Comparison of ENCODE assay signal across 11 cellular contexts in genomic region chr16:85123891-85124635, GRCh38. TPM values are rescaled to one million over a fixed set of nuclear protein-coding genes. Genes with fewer than 3 reads are reported as not detected.
DNase-seq lines count a peak whose midpoint lies in the region; ATAC-seq, FAIRE-seq and TF ChIP-seq lines count a peak whose summit lies in the region.
"Had no signal": no experiment of that assay in that cellular context is flagged by ENCODE, and none has a peak within 500 bp of the region (broad histone marks: within the 10 kb centered on the region; RNA-seq: fewer than 3 reads in every experiment).

No MANE protein-coding gene starts in this region.

- no peaks in the 10 kb centered on the region for H3K79me2 ChIP-seq in astrocyte (ENCODE audit: insufficient read depth, low read length)

- FAIRE-seq in astrocyte (lab: Jason Lieb, UNC) = no peak

- H3K36me3 ChIP-seq in astrocyte (ENCODE audit: insufficient read depth, low read length) = no peaks in the 10 kb centered on the region
- H3K36me3 ChIP-seq: WERI-Rb-1 had no signal

- no peak for TF ChIP-seq CTCF in astrocyte (IDR thresholded peaks at IDR 0.05; ENCODE audit: insufficient read depth, low read depth, low read length)

- H3K27me3 ChIP-seq in astrocyte (ENCODE audit: insufficient read depth, low read length) = no peaks in the 10 kb centered on the region

- H3K9me3 Mint-ChIP-seq in astrocyte (ENCODE audit: unreplicated experiment) = peaks cover 5% of the 10 kb centered on the region
- H3K9me3 Mint-ChIP-seq: dendritic cell treated with granulocyte-macrophage colony-stimulating factor and Interleukin-4, amounts not matched to agents 40 ng/mL and 50 ng/mL, for 4 days had no signal

- intact Hi-C loops in left ventricle myocardium superior (cut with micrococcal nuclease) = no loop called here

- peaks cover 4% of the 10 kb centered on the region for H3K27me3 Mint-ChIP-seq in astrocyte (ENCODE audit: low read depth, unreplicated experiment)

- no peaks in the 10 kb centered on the region for H3K9me3 ChIP-seq in astrocyte (ENCODE audit: insufficient read depth, low read depth, low read length)

- peak overlapping the region; percentile 83 for H3K27ac Mint-ChIP-seq in astrocyte (ENCODE audit: unreplicated experiment)
- H3K27ac Mint-ChIP-seq: dendritic cell treated with granulocyte-macrophage colony-stimulating factor and Interleukin-4, amounts not matched to agents 40 ng/mL and 50 ng/mL, for 4 days had no signal

- peaks cover 6% of the 10 kb centered on the region for H3K4me1 Mint-ChIP-seq in astrocyte (ENCODE audit: low read depth, unreplicated experiment)

- H2AFZ ChIP-seq in astrocyte (ENCODE audit: low read depth, low read length) = peak overlapping the region; percentile 79

- H3K9ac ChIP-seq in astrocyte (ENCODE audit: low read length) = peak overlapping the region; percentile 78

- ATAC-seq in left ventricle myocardium superior = peak; percentile 48
- ATAC-seq in GM21576 (IDR thresholded peaks at IDR 0.05; ENCODE audit: unreplicated experiment) = no peak

- peak overlapping the region; percentile 76 for H3K4me2 ChIP-seq in astrocyte (ENCODE audit: low read length)

- H3K27ac ChIP-seq in astrocyte (ENCODE audit: low read depth, low read length) = peak overlapping the region; percentile 87
- H3K27ac ChIP-seq: WERI-Rb-1 had no signal

- no peak overlapping the region for H3K4me3 ChIP-seq in astrocyte (ENCODE audit: insufficient read depth, low read depth, low read length)

- no peaks in the 10 kb centered on the region for H3K36me3 Mint-ChIP-seq in astrocyte (ENCODE audit: low read depth, unreplicated experiment)

- DNase-seq in GM04503 (ENCODE audit: low read depth) (peak; percentile 76), astrocyte (ENCODE audit: low read depth) (peak; percentile 85), left ventricle myocardium superior (peak; percentile 76), putamen (ENCODE audit: low spot score) (peak; percentile 39), NCI-H526 (lab: John Stamatoyannopoulos, UW) (no peak), NCI-H2196 (lab: John Stamatoyannopoulos, UW; ENCODE audit: unreplicated experiment) (no peak)
- no peak for DNase-seq in stimulated activated CD4-positive, alpha-beta T cell treated with anti-CD3 and anti-CD28 coated beads, Interleukin-4, amount 100 ng/mL, for 4 hours
- DNase-seq: WERI-Rb-1 had no signal

- no peak overlapping the region for H3K4me3 Mint-ChIP-seq in astrocyte (ENCODE audit: unreplicated experiment)
- H3K4me3 Mint-ChIP-seq: dendritic cell treated with granulocyte-macrophage colony-stimulating factor and Interleukin-4, amounts not matched to agents 40 ng/mL and 50 ng/mL, for 4 days had no signal

- peaks cover 34% of the 10 kb centered on the region for H3K4me1 ChIP-seq in astrocyte (ENCODE audit: insufficient read depth, low read length)

- no peaks in the 10 kb centered on the region for H4K20me1 ChIP-seq in astrocyte (ENCODE audit: insufficient read depth, low read length)

RNA-seq across cellular contexts. Expression of gene CIBAR2, which starts 11.8 kb away (rescaled TPM):
- not detected in 2 replicates for total RNA-seq in astrocyte
- not detected for total RNA-seq in left ventricle myocardium superior
- total RNA-seq: omental fat pad had no signal

Comparison
In these comparisons a context has a peak if more than half of its experiments do, and no peak if none do; other contexts are left out.
1. DNase-seq: peak in GM04503 (single experiment), astrocyte (single experiment), left ventricle myocardium superior (single experiment) and putamen (single experiment); none in stimulated activated CD4-positive, alpha-beta T cell treated with anti-CD3 and anti-CD28 coated beads, Interleukin-4, amount 100 ng/mL, for 4 hours (0 of 2), NCI-H526 (0 of 2) and NCI-H2196 (single experiment).